In the genomic region with DNA sequence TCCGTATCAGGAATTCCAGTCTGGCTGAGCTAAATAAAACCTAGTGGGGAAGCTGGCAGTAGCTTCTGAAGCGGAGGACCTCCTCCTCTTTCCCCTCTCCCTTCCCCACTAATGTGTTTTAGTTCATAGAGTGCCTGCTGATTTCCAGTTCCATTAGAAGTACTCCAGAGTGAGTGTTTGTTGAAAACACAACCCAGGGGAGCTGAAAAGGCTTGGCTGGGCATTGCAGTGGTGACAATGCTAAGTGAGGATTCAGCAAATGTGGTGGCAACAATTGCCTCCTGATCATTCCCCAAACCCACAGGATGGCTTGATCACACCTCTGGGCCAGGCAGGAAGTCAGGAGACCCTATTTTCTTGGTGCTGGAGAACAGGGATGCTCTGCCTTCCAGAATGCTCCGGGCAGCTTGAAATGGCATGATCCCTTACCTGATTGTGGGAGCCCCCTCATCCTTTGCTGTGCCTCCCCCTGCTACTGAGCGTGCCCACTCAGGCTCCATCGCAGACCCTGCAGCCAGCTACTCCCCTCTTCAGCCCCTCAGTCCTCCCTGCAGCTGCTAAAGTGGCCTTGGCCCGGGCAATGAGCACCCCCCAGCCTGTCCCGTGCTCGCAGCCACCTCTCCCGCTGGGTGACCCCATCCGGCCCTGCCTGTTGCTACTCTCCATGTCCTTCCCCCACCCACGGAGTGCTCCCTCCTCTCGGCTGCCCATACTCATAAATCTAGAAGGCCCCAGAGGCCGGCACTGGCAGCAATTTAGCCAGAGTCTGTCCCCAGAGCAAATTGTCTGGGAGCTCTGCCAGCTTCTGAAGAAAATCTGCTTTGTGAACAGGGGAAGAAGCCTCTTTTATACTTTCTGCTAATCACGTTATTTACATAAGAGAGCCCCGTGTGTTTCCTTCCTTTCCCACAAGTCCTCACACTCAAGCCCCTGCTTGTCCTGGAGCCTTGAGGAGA, we compare ENCODE assay signal across 8 cellular contexts.
DNase-seq lines count a peak whose midpoint lies in the region; FAIRE-seq and TF ChIP-seq lines count a peak whose summit lies in the region.

No MANE protein-coding gene starts in this region.

- 40% methylated on average over 15 of the region's 15 CpGs for WGBS in suprapubic skin

- no peak for FAIRE-seq in astrocyte (lab: Jason Lieb, UNC)
- no peak for FAIRE-seq in keratinocyte (lab: Jason Lieb, UNC)

- H3K27me3 Mint-ChIP-seq in astrocyte (ENCODE audit: low read depth, unreplicated experiment) = no peaks in the 10 kb centered on the region

- no peaks in the 10 kb centered on the region for H3K36me3 ChIP-seq in astrocyte (ENCODE audit: insufficient read depth, low read length)
- peaks cover 8 to 30% of the 10 kb centered on the region in 2 experiments for H3K36me3 ChIP-seq in keratinocyte (ENCODE audit: control insufficient read depth in 2 of 2, extremely low read depth in 1 of 2, insufficient read depth in 2 of 2, low read length in 2 of 2)
- no peaks in the 10 kb centered on the region for H3K36me3 ChIP-seq in suprapubic skin

- TF ChIP-seq CTCF in astrocyte (IDR thresholded peaks at IDR 0.05; ENCODE audit: insufficient read depth, low read depth, low read length) (no peak), keratinocyte (optimal IDR thresholded peaks at IDR 0.05 in 1 of 3, IDR thresholded peaks at IDR 0.05 in 1 of 3, conservative IDR thresholded peaks at IDR 0.05 in 1 of 3; ENCODE audit: extremely low read depth in 1 of 3, insufficient read depth in 2 of 3, low read length in 3 of 3) (no peak), suprapubic skin (IDR thresholded peaks at IDR 0.05) (no peak)

- dilution Hi-C loops in keratinocyte (cut with MboI; ENCODE audit: extremely low pct_ligation_motif_present, low sequenced_read_pairs) = no loop called here

- TF ChIP-seq POLR2A in suprapubic skin (IDR thresholded peaks at IDR 0.05) = no peak

- H3K27ac ChIP-seq in astrocyte (ENCODE audit: low read depth, low read length) (no peak overlapping the region), keratinocyte (ENCODE audit: control insufficient read depth, insufficient read depth, low read length) (peak overlapping the region; percentile 43), suprapubic skin (peak overlapping the region; percentile 51)

- no peaks in the 10 kb centered on the region for H3K27me3 ChIP-seq in astrocyte (ENCODE audit: insufficient read depth, low read length)
- H3K27me3 ChIP-seq in keratinocyte (ENCODE audit: control insufficient read depth, extremely low read depth, insufficient read depth, low read length) = no peaks in the 10 kb centered on the region
- H3K27me3 ChIP-seq in suprapubic skin = no peaks in the 10 kb centered on the region

- TF ChIP-seq EP300 in suprapubic skin (IDR thresholded peaks at IDR 0.05) = no peak

- H3K9me3 ChIP-seq in astrocyte (ENCODE audit: insufficient read depth, low read depth, low read length) (no peaks in the 10 kb centered on the region), keratinocyte (ENCODE audit: control insufficient read depth, low read depth, low read length) (no peaks in the 10 kb centered on the region), suprapubic skin (no peaks in the 10 kb centered on the region)

- H3K36me3 Mint-ChIP-seq in astrocyte (ENCODE audit: low read depth, unreplicated experiment) = no peaks in the 10 kb centered on the region

- H3K9me1 ChIP-seq in keratinocyte (ENCODE audit: control insufficient read depth, extremely low read depth, insufficient read depth, low read length) = peaks cover 6% of the 10 kb centered on the region

- H3K4me3 ChIP-seq in astrocyte (ENCODE audit: insufficient read depth, low read depth, low read length) = no peak overlapping the region
- H3K4me3 ChIP-seq in keratinocyte (ENCODE audit: control insufficient read depth in 2 of 3, extremely low read depth in 1 of 3, insufficient read depth in 2 of 3, low read depth in 1 of 3, low read length in 3 of 3) = no peak overlapping the region
- H3K4me3 ChIP-seq in suprapubic skin = no peak overlapping the region

- H4K20me1 ChIP-seq in astrocyte (ENCODE audit: insufficient read depth, low read length) = no peaks in the 10 kb centered on the region
- H4K20me1 ChIP-seq in keratinocyte (ENCODE audit: control insufficient read depth, extremely low read depth, insufficient read depth, low read length) = no peaks in the 10 kb centered on the region

- peaks cover 5% of the 10 kb centered on the region for H3K9me3 Mint-ChIP-seq in astrocyte (ENCODE audit: unreplicated experiment)

- H3K4me2 ChIP-seq in astrocyte (ENCODE audit: low read length) (peak overlapping the region; percentile 27), keratinocyte (ENCODE audit: control insufficient read depth, extremely low read depth, insufficient read depth, low read depth, low read length) (peak overlapping the region; percentile 45)

- H3K79me2 ChIP-seq in astrocyte (ENCODE audit: insufficient read depth, low read length) (no peaks in the 10 kb centered on the region), keratinocyte (ENCODE audit: control insufficient read depth, insufficient read depth, low read length) (peaks cover 97% of the 10 kb centered on the region)

- no peak overlapping the region for H3K4me3 Mint-ChIP-seq in astrocyte (ENCODE audit: unreplicated experiment)

- H2AFZ ChIP-seq in astrocyte (ENCODE audit: low read depth, low read length) (peak overlapping the region; percentile 67), keratinocyte (ENCODE audit: control insufficient read depth, low read length) (no peak overlapping the region)

- H3K4me1 ChIP-seq in astrocyte (ENCODE audit: insufficient read depth, low read length) (peaks cover 8% of the 10 kb centered on the region), keratinocyte (ENCODE audit: control insufficient read depth, extremely low read depth, insufficient read depth, low read length) (peaks cover 22% of the 10 kb centered on the region), suprapubic skin (peaks cover 16% of the 10 kb centered on the region)

- no peak overlapping the region for H3K27ac Mint-ChIP-seq in astrocyte (ENCODE audit: unreplicated experiment)

- H3K4me1 Mint-ChIP-seq in astrocyte (ENCODE audit: low read depth, unreplicated experiment) = peaks cover 9% of the 10 kb centered on the region

- DNase-seq in LHCN-M2 (ENCODE audit: low read depth) = peak; percentile 70
- DNase-seq in astrocyte (ENCODE audit: low read depth) = peak; percentile 52
- no peak for DNase-seq in keratinocyte (ENCODE audit: low read depth, low spot score)
- DNase-seq in suprapubic skin (ENCODE audit: low spot score in 2 of 2) = peak in 1 of 2 donors; percentile 84
- no peak for DNase-seq in NCI-H2029 treated with DMSO at 0.1 percent for 48 hours (lab: John Stamatoyannopoulos, UW)
- no peak for DNase-seq in DMS53 (lab: John Stamatoyannopoulos, UW)
- no peak for DNase-seq in SIG-M5 treated with dmso at 0.1 percent for 504 hours (lab: John Stamatoyannopoulos, UW; ENCODE audit: unreplicated experiment)
- no peak for DNase-seq in activated naive CD4-positive, alpha-beta T cell treated with Interleukin-2 at 50 U/mL for 16 hours

- H3K9ac ChIP-seq in astrocyte (ENCODE audit: low read length) (peak overlapping the region; percentile 23), keratinocyte (ENCODE audit: control insufficient read depth, extremely low read depth, insufficient read depth, low read length) (peak overlapping the region; percentile 45)

Comparison
In these comparisons a context has a peak if more than half of its experiments do, and no peak if none do; other contexts are left out.
1. DNase-seq: peak in LHCN-M2 (single experiment) and astrocyte (single experiment); none in keratinocyte (single experiment), NCI-H2029 treated with DMSO at 0.1 percent for 48 hours (single experiment), DMS53 (single experiment), SIG-M5 treated with dmso at 0.1 percent for 504 hours (single experiment) and activated naive CD4-positive, alpha-beta T cell treated with Interleukin-2 at 50 U/mL for 16 hours (single experiment).